ENCODE assay signal across 2 cellular contexts in genomic region chr12:31523306-31523705, GRCh38.
TF ChIP-seq lines count a peak whose summit lies in the region.

No MANE protein-coding gene starts in this region.

TF ChIP-seq in IMR-90, 13 proteins besides CTCF, POLR2A, EP300 and RAD21:
- TF ChIP-seq CEBPB (IDR thresholded peaks at IDR 0.05; ENCODE audit: low read depth, low read length) = no peak
- TF ChIP-seq, protein P1, sequence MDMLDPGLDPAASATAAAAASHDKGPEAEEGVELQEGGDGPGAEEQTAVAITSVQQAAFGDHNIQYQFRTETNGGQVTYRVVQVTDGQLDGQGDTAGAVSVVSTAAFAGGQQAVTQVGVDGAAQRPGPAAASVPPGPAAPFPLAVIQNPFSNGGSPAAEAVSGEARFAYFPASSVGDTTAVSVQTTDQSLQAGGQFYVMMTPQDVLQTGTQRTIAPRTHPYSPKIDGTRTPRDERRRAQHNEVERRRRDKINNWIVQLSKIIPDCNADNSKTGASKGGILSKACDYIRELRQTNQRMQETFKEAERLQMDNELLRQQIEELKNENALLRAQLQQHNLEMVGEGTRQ (IDR thresholded peaks at IDR 0.05; ENCODE audit: low read depth, low read length) = no peak
- no peak for TF ChIP-seq BHLHE40 (IDR thresholded peaks at IDR 0.05; ENCODE audit: low read depth, low read length)
- TF ChIP-seq SMC3 (IDR thresholded peaks at IDR 0.05; ENCODE audit: low read depth, low read length) = no peak
- TF ChIP-seq MXI1 (IDR thresholded peaks at IDR 0.05; ENCODE audit: borderline replicate concordance, low read depth, low read length) = no peak
- no peak for TF ChIP-seq RCOR1 (IDR thresholded peaks at IDR 0.05; ENCODE audit: insufficient replicate concordance, low read length)
- no peak for TF ChIP-seq CHD1 (IDR thresholded peaks at IDR 0.05; ENCODE audit: low read depth, low read length)
- no peak for TF ChIP-seq MAFK (IDR thresholded peaks at IDR 0.05; ENCODE audit: low read depth, low read length)
- no peak for TF ChIP-seq NFE2L2 (IDR thresholded peaks at IDR 0.05; ENCODE audit: low read depth, low read length)

TF ChIP-seq in H1, 55 proteins besides CTCF, POLR2A, EP300 and RAD21:
- TF ChIP-seq, protein P2, sequence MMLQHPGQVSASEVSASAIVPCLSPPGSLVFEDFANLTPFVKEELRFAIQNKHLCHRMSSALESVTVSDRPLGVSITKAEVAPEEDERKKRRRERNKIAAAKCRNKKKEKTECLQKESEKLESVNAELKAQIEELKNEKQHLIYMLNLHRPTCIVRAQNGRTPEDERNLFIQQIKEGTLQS (IDR thresholded peaks at IDR 0.05; ENCODE audit: insufficient read depth, low read depth, low read length) = no peak
- TF ChIP-seq JUN (IDR thresholded peaks at IDR 0.05; ENCODE audit: low read depth, low read length) = no peak
- no peak for TF ChIP-seq NANOG (IDR thresholded peaks at IDR 0.05; ENCODE audit: insufficient read depth, low read depth, low read length, poor library complexity, severe bottlenecking)
- no peak for TF ChIP-seq PHF8 (conservative IDR thresholded peaks at IDR 0.05; ENCODE audit: low read depth, low read length)
- TF ChIP-seq EZH2 (IDR thresholded peaks at IDR 0.05; ENCODE audit: low read depth, low read length, severe bottlenecking) = no peak
- TF ChIP-seq CBX5 (IDR thresholded peaks at IDR 0.05; ENCODE audit: low read depth, low read length) = no peak
- no peak for TF ChIP-seq SAP30 (IDR thresholded peaks at IDR 0.05; ENCODE audit: insufficient read depth, insufficient replicate concordance, low read length)
- TF ChIP-seq TAF7 (optimal IDR thresholded peaks at IDR 0.05; ENCODE audit: borderline replicate concordance, low read depth, low read length) = no peak
- TF ChIP-seq, protein P3, sequence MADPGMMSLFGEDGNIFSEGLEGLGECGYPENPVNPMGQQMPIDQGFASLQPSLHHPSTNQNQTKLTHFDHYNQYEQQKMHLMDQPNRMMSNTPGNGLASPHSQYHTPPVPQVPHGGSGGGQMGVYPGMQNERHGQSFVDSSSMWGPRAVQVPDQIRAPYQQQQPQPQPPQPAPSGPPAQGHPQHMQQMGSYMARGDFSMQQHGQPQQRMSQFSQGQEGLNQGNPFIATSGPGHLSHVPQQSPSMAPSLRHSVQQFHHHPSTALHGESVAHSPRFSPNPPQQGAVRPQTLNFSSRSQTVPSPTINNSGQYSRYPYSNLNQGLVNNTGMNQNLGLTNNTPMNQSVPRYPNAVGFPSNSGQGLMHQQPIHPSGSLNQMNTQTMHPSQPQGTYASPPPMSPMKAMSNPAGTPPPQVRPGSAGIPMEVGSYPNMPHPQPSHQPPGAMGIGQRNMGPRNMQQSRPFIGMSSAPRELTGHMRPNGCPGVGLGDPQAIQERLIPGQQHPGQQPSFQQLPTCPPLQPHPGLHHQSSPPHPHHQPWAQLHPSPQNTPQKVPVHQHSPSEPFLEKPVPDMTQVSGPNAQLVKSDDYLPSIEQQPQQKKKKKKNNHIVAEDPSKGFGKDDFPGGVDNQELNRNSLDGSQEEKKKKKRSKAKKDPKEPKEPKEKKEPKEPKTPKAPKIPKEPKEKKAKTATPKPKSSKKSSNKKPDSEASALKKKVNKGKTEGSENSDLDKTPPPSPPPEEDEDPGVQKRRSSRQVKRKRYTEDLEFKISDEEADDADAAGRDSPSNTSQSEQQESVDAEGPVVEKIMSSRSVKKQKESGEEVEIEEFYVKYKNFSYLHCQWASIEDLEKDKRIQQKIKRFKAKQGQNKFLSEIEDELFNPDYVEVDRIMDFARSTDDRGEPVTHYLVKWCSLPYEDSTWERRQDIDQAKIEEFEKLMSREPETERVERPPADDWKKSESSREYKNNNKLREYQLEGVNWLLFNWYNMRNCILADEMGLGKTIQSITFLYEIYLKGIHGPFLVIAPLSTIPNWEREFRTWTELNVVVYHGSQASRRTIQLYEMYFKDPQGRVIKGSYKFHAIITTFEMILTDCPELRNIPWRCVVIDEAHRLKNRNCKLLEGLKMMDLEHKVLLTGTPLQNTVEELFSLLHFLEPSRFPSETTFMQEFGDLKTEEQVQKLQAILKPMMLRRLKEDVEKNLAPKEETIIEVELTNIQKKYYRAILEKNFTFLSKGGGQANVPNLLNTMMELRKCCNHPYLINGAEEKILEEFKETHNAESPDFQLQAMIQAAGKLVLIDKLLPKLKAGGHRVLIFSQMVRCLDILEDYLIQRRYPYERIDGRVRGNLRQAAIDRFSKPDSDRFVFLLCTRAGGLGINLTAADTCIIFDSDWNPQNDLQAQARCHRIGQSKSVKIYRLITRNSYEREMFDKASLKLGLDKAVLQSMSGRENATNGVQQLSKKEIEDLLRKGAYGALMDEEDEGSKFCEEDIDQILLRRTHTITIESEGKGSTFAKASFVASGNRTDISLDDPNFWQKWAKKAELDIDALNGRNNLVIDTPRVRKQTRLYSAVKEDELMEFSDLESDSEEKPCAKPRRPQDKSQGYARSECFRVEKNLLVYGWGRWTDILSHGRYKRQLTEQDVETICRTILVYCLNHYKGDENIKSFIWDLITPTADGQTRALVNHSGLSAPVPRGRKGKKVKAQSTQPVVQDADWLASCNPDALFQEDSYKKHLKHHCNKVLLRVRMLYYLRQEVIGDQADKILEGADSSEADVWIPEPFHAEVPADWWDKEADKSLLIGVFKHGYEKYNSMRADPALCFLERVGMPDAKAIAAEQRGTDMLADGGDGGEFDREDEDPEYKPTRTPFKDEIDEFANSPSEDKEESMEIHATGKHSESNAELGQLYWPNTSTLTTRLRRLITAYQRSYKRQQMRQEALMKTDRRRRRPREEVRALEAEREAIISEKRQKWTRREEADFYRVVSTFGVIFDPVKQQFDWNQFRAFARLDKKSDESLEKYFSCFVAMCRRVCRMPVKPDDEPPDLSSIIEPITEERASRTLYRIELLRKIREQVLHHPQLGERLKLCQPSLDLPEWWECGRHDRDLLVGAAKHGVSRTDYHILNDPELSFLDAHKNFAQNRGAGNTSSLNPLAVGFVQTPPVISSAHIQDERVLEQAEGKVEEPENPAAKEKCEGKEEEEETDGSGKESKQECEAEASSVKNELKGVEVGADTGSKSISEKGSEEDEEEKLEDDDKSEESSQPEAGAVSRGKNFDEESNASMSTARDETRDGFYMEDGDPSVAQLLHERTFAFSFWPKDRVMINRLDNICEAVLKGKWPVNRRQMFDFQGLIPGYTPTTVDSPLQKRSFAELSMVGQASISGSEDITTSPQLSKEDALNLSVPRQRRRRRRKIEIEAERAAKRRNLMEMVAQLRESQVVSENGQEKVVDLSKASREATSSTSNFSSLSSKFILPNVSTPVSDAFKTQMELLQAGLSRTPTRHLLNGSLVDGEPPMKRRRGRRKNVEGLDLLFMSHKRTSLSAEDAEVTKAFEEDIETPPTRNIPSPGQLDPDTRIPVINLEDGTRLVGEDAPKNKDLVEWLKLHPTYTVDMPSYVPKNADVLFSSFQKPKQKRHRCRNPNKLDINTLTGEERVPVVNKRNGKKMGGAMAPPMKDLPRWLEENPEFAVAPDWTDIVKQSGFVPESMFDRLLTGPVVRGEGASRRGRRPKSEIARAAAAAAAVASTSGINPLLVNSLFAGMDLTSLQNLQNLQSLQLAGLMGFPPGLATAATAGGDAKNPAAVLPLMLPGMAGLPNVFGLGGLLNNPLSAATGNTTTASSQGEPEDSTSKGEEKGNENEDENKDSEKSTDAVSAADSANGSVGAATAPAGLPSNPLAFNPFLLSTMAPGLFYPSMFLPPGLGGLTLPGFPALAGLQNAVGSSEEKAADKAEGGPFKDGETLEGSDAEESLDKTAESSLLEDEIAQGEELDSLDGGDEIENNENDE (IDR thresholded peaks at IDR 0.05; ENCODE audit: insufficient replicate concordance, low read length) = no peak
- TF ChIP-seq CTBP2 (IDR thresholded peaks at IDR 0.05; ENCODE audit: borderline replicate concordance, insufficient read depth, insufficient read length, low read length) = no peak
- TF ChIP-seq RFX5 (IDR thresholded peaks at IDR 0.05; ENCODE audit: borderline replicate concordance, low read depth, low read length) = no peak
- no peak for TF ChIP-seq SP4 (IDR thresholded peaks at IDR 0.05; ENCODE audit: low read length)
- no peak for TF ChIP-seq HDAC6 (IDR thresholded peaks at IDR 0.05; ENCODE audit: low read depth, low read length)
- no peak for TF ChIP-seq CBX8 (IDR thresholded peaks at IDR 0.05; ENCODE audit: borderline replicate concordance, low read depth, low read length)
- TF ChIP-seq ZNF274 (IDR thresholded peaks at IDR 0.05; ENCODE audit: borderline replicate concordance, extremely low read depth, low read length) = no peak
- TF ChIP-seq GABPA (IDR thresholded peaks at IDR 0.05; ENCODE audit: borderline replicate concordance, insufficient read depth, low read length) = no peak
- TF ChIP-seq HDAC2 (IDR thresholded peaks at IDR 0.05; ENCODE audit: borderline replicate concordance in 1 of 2, low read depth in 2 of 2, low read length in 2 of 2) = no peak
- no peak for TF ChIP-seq SP1 (IDR thresholded peaks at IDR 0.05; ENCODE audit: low read depth, low read length)
TF ChIP-seq in H1: peak in this region for 0.
